In genomic region chr3:177483182-177483967, GRCh38 we compare ENCODE assay signal across 1 cellular context.
TF ChIP-seq lines count a peak whose summit lies in the region.

No MANE protein-coding gene starts in this region.

TF ChIP-seq in K562, 482 proteins besides CTCF, POLR2A, EP300 and RAD21 (continued from another document and continues in another):
- TF ChIP-seq ATF3 (IDR thresholded peaks at IDR 0.05) (peak; percentile 37; the same call in 1 of the 2 replicates), ATF3 (CRISPR knock-in tag; conservative IDR thresholded peaks at IDR 0.05) (no peak), E4F1 (CRISPR knock-in tag; IDR thresholded peaks at IDR 0.05; ENCODE audit: borderline replicate concordance) (no peak), KAT2B (IDR thresholded peaks at IDR 0.05; ENCODE audit: low read depth, low read length) (no peak), ZNF212 (CRISPR knock-in tag; IDR thresholded peaks at IDR 0.05) (no peak), U2AF1 (optimal IDR thresholded peaks at IDR 0.05; ENCODE audit: low read depth, low read length) (no peak), ARID3A (IDR thresholded peaks at IDR 0.05; ENCODE audit: borderline replicate concordance, low read depth, low read length) (peak; percentile 50; the same call in 1 of the 2 replicates), ZNF551 (CRISPR knock-in tag; IDR thresholded peaks at IDR 0.05) (no peak), ZNF766 (CRISPR knock-in tag; conservative IDR thresholded peaks at IDR 0.05) (peak; percentile 61; the same call in 1 of the 2 replicates), HIVEP1 (CRISPR knock-in tag; IDR thresholded peaks at IDR 0.05) (no peak), SMARCA4 (IDR thresholded peaks at IDR 0.05) (peak; percentile 93), TGIF2 (CRISPR knock-in tag; IDR thresholded peaks at IDR 0.05) (no peak), HMGN3 (IDR thresholded peaks at IDR 0.05; ENCODE audit: borderline replicate concordance, extremely low read depth, insufficient read length, low read depth, low read length) (peak; percentile 70), THAP12 (CRISPR knock-in tag; IDR thresholded peaks at IDR 0.05) (no peak), NCOA1 (IDR thresholded peaks at IDR 0.05; ENCODE audit: low read depth) (0 out of 2 replicates have a peak, but pooled peaks have one; percentile 61), GTF2B (IDR thresholded peaks at IDR 0.05; ENCODE audit: extremely low read depth, insufficient read length) (no peak), ERF (CRISPR knock-in tag; IDR thresholded peaks at IDR 0.05) (no peak), KDM2B (CRISPR knock-in tag; IDR thresholded peaks at IDR 0.05) (no peak), SAP30 (IDR thresholded peaks at IDR 0.05; ENCODE audit: borderline replicate concordance, insufficient read depth, low read depth, low read length, poor library complexity, severe bottlenecking) (no peak), HNRNPK (IDR thresholded peaks at IDR 0.05; ENCODE audit: low read depth, low read length, poor library complexity, severe bottlenecking) (no peak), POLR3A (IDR thresholded peaks at IDR 0.05; ENCODE audit: borderline replicate concordance, extremely low read depth, insufficient read depth, insufficient read length) (no peak), CSDE1 (IDR thresholded peaks at IDR 0.05) (0 out of 4 replicates have a peak, but pooled peaks of 1 of the 2 experiments have one; percentile 27), ZNF431 (CRISPR knock-in tag; IDR thresholded peaks at IDR 0.05) (no peak), STAT6 (CRISPR knock-in tag; IDR thresholded peaks at IDR 0.05) (no peak), CBX5 (IDR thresholded peaks at IDR 0.05; ENCODE audit: borderline replicate concordance, low read depth) (no peak), ZNF583 (CRISPR knock-in tag; IDR thresholded peaks at IDR 0.05) (no peak), ZBTB40 (IDR thresholded peaks at IDR 0.05) (no peak), ZBTB40 (CRISPR knock-in tag; IDR thresholded peaks at IDR 0.05) (no peak), RB1 (IDR thresholded peaks at IDR 0.05; ENCODE audit: low read depth) (no peak), NCOA6 (IDR thresholded peaks at IDR 0.05) (no peak), IFI16 (CRISPR knock-in tag; IDR thresholded peaks at IDR 0.05) (no peak), BCLAF1 (IDR thresholded peaks at IDR 0.05; ENCODE audit: borderline replicate concordance in 1 of 2, control insufficient read depth in 1 of 2, low read depth in 2 of 2, low read length in 1 of 2) (no peak), BRD4 (IDR thresholded peaks at IDR 0.05) (no peak), MAZ (CRISPR knock-in tag; conservative IDR thresholded peaks at IDR 0.05 in 1 of 2, IDR thresholded peaks at IDR 0.05 in 1 of 2) (peak; percentile 31 to 48; a peak in 2 of 4 replicates), FIP1L1 (IDR thresholded peaks at IDR 0.05; ENCODE audit: low read depth, low read length, poor library complexity, severe bottlenecking) (no peak), CBX3 (IDR thresholded peaks at IDR 0.05; ENCODE audit: borderline replicate concordance in 1 of 2, low read length in 2 of 2) (peak in 1 of 2 experiments; percentile 41; a peak in 1 of 3 replicates)
